In the genomic region with DNA sequence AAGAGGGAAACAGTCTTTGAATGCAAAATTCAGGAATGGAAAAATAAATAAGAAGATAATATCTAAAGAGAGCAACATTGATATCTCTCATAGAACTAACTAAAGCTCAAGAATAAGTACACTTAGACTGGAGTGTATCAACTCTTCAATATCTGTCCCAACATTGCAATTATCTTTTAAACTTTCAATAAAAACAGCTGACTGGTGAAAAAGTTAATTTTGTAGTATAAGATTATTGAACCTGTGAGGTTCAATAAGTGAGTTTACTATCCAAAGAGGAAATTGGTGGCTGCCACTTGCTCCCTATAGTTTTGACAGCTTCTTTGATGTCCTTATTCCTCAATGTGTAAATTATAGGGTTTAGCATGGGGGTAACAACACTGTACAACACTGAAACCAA, we compare ENCODE assay signal across 33 cellular contexts. TPM values are rescaled to one million over a fixed set of nuclear protein-coding genes. Genes with fewer than 3 reads are reported as not detected.
"Had no signal": no experiment of that assay in that cellular context is flagged by ENCODE, and none has a peak within 500 bp of the region (broad histone marks: within the 10 kb centered on the region; RNA-seq: fewer than 3 reads in every experiment).

No MANE protein-coding gene starts in this region.

- H3K27ac ChIP-seq: colonic mucosa, epithelial cell of prostate, esophagus squamous epithelium, gastrocnemius medialis, heart right ventricle, left lung, lower lobe of right lung had no signal

- ATAC-seq: effector memory CD8-positive, alpha-beta T cell; esophagus mucosa; gastrocnemius medialis; heart right ventricle; left cardiac atrium; left lung; left ventricle myocardium superior; lower lobe of right lung; mucosa of descending colon had no signal

- H3K4me1 ChIP-seq: colonic mucosa, esophagus squamous epithelium, gastrocnemius medialis, heart right ventricle, left lung, lower lobe of right lung had no signal

- FAIRE-seq: endometrium, islet of Langerhans, keratinocyte had no signal

- H3K4me3 ChIP-seq: colonic mucosa, esophagus squamous epithelium, gastrocnemius medialis, heart right ventricle, left lung, lower lobe of right lung, mucosa of descending colon had no signal

- DNase-seq: colonic mucosa; cortex of kidney; effector CD8-positive, alpha-beta T cell; effector memory CD8-positive, alpha-beta T cell; erythroblast; esophagus squamous epithelium; foreskin fibroblast; foreskin melanocyte; gastrocnemius medialis; glutamatergic neuron; head of caudate nucleus; heart right ventricle; hippocampal formation; left cardiac atrium; left lung; left ventricle myocardium superior; lower lobe of right lung; mesenchymal stem cell; mucosa of descending colon had no signal

- H3K27me3 ChIP-seq: colonic mucosa, esophagus squamous epithelium, gastrocnemius medialis, left lung had no signal

- H3K36me3 ChIP-seq: colonic mucosa, esophagus squamous epithelium, gastrocnemius medialis, heart right ventricle, left lung, lower lobe of right lung had no signal

- H3K9me3 ChIP-seq: colonic mucosa, gastrocnemius medialis, lower lobe of right lung, mucosa of descending colon had no signal

RNA-seq across cellular contexts. Expression of a gene that starts 13.7 kb away (rescaled TPM):
- total RNA-seq: colonic mucosa, dermis microvascular lymphatic vessel endothelial cell, endodermal cell, esophagus mucosa, esophagus squamous epithelium, gastrocnemius medialis, glomerular endothelial cell, heart right ventricle, kidney epithelial cell, left cardiac atrium, left lung, left ventricle myocardium superior, lower leg skin, lower lobe of right lung, lung microvascular endothelial cell, mesenteric fat pad, mesothelial cell of epicardium, mucosa of descending colon, myocyte had no signal
- polyA plus RNA-seq: heart right ventricle, keratinocyte had no signal

RNA-seq across cellular contexts. Expression of a gene that starts 20.1 kb away (rescaled TPM):
- total RNA-seq: colonic mucosa, dermis microvascular lymphatic vessel endothelial cell, endodermal cell, esophagus mucosa, esophagus squamous epithelium, gastrocnemius medialis, glomerular endothelial cell, heart right ventricle, kidney epithelial cell, left cardiac atrium, left lung, left ventricle myocardium superior, lower leg skin, lower lobe of right lung, lung microvascular endothelial cell, mesenteric fat pad, mesothelial cell of epicardium, mucosa of descending colon, myocyte had no signal
- polyA plus RNA-seq: heart right ventricle, keratinocyte had no signal

RNA-seq across cellular contexts. Expression of a gene that starts 40.5 kb away (rescaled TPM):
- total RNA-seq: colonic mucosa, dermis microvascular lymphatic vessel endothelial cell, endodermal cell, esophagus mucosa, esophagus squamous epithelium, gastrocnemius medialis, glomerular endothelial cell, heart right ventricle, kidney epithelial cell, left cardiac atrium, left lung, left ventricle myocardium superior, lower leg skin, lower lobe of right lung, lung microvascular endothelial cell, mesenteric fat pad, mesothelial cell of epicardium, mucosa of descending colon, myocyte had no signal
- polyA plus RNA-seq: heart right ventricle, keratinocyte had no signal

RNA-seq across cellular contexts. Expression of a gene that starts 53.5 kb away (rescaled TPM):
- total RNA-seq: colonic mucosa, dermis microvascular lymphatic vessel endothelial cell, endodermal cell, esophagus mucosa, esophagus squamous epithelium, gastrocnemius medialis, glomerular endothelial cell, heart right ventricle, kidney epithelial cell, left cardiac atrium, left lung, left ventricle myocardium superior, lower leg skin, lower lobe of right lung, lung microvascular endothelial cell, mesenteric fat pad, mesothelial cell of epicardium, mucosa of descending colon, myocyte had no signal
- polyA plus RNA-seq: heart right ventricle, keratinocyte had no signal

RNA-seq across cellular contexts. Expression of a gene that starts 59.7 kb away (rescaled TPM):
- total RNA-seq: colonic mucosa, dermis microvascular lymphatic vessel endothelial cell, endodermal cell, esophagus mucosa, esophagus squamous epithelium, gastrocnemius medialis, glomerular endothelial cell, heart right ventricle, kidney epithelial cell, left cardiac atrium, left lung, left ventricle myocardium superior, lower leg skin, lower lobe of right lung, lung microvascular endothelial cell, mesenteric fat pad, mesothelial cell of epicardium, mucosa of descending colon, myocyte had no signal
- polyA plus RNA-seq: heart right ventricle, keratinocyte had no signal
